In the genomic region with DNA sequence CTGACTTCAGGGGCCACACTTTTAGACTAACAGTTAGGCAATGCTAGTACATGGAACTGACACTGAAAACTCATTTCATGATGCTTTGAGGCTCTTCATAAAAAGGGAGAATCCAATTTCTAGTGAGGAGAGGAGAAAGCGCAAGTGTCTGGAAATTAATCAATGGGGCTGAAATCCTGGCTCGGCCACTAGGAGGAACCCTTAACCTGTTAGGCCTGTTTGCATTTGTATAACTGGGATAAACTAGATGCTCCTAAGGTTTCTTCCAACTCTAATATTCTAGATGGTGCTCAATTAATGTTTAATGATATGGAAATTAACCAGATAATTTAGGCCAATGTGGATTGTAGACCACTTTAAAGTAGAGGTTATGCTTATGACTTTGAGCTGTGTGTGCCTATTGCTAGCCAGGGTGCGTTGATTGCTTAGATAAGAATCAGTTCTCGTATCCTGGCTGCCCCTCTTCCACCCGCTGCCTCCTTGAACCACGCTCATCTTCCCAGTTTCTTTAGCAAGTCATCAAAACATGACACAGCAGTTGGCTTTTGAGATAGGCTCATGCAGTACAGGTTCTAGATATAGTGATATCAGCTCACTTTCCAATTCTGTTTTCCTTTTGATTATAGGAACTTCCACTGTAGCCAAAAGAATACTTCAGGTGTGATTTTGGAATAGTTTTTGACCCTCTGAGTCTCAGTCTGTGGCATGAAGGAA, we compare ENCODE assay signal across 10 cellular contexts. TPM values are rescaled to one million over a fixed set of nuclear protein-coding genes. Genes with fewer than 3 reads are reported as not detected.
DNase-seq lines count a peak whose midpoint lies in the region; ATAC-seq and TF ChIP-seq lines count a peak whose summit lies in the region.
"Had no signal": no experiment of that assay in that cellular context is flagged by ENCODE, and none has a peak within 500 bp of the region (broad histone marks: within the 10 kb centered on the region; RNA-seq: fewer than 3 reads in every experiment).

No MANE protein-coding gene starts in this region.

- in situ Hi-C loops in mammary epithelial cell (cut with MboI; ENCODE audit: low sequenced_read_pairs in 2 of 2): loop anchor here in 1 of 2 donors (25.0 kb wide), 1 partner anchor 1091 kb away; no protein-coding TSS in a partner anchor

- ATAC-seq in HG03521 (IDR thresholded peaks at IDR 0.05; ENCODE audit: unreplicated experiment) (no peak), GM19395 (IDR thresholded peaks at IDR 0.05; ENCODE audit: unreplicated experiment) (no peak)

- no peaks in the 10 kb centered on the region for H3K9me3 ChIP-seq in mammary epithelial cell (replicated peaks; ENCODE audit: insufficient read depth, low read length)
- H3K9me3 ChIP-seq in parathyroid adenoma (ENCODE audit: control insufficient read depth, low read length): no peaks in the 10 kb centered on the region

- WGBS in mammary epithelial cell (ENCODE audit: low coverage, missing lambda C conversion rate): 57% methylated on average over 6 of the region's 6 CpGs

- H2AFZ ChIP-seq in mammary epithelial cell (ENCODE audit: low read depth, low read length): no peak overlapping the region
- no peak overlapping the region for H2AFZ ChIP-seq in parathyroid adenoma

- H3K27ac ChIP-seq in mammary epithelial cell (ENCODE audit: insufficient read depth, low read depth, low read length) (no peak overlapping the region), parathyroid adenoma (no peak overlapping the region)
- H3K27ac ChIP-seq: skin epidermis had no signal

- BruUV-seq in mammary epithelial cell (replicated peaks; lab: Mats Ljungman, UMichigan): no TSS peak

- H3K4me3 ChIP-seq in mammary epithelial cell (replicated peaks in 1 of 3; ENCODE audit: insufficient read depth in 1 of 3, low read depth in 2 of 3, low read length in 3 of 3) (no peak overlapping the region), parathyroid adenoma (ENCODE audit: low read depth, low read length) (no peak overlapping the region)
- H3K4me3 ChIP-seq: skin epidermis had no signal

- H3K27me3 ChIP-seq in mammary epithelial cell (ENCODE audit: insufficient read depth, low read length) (no peaks in the 10 kb centered on the region), parathyroid adenoma (ENCODE audit: control insufficient read depth, insufficient read depth, low read length) (no peaks in the 10 kb centered on the region)

- H3K9ac ChIP-seq in mammary epithelial cell (ENCODE audit: insufficient read depth, low read length) (no peak overlapping the region), parathyroid adenoma (no peak overlapping the region)

- H4K20me1 ChIP-seq in mammary epithelial cell (ENCODE audit: insufficient read depth, low read length): no peaks in the 10 kb centered on the region

- CTCF ChIA-PET in mammary epithelial cell (lab: Charles Lee; ENCODE audit: low non-redundant PET): no interaction called here

- H3K79me2 ChIP-seq in mammary epithelial cell (ENCODE audit: insufficient read depth, low read length): no peaks in the 10 kb centered on the region
- no peaks in the 10 kb centered on the region for H3K79me2 ChIP-seq in parathyroid adenoma

- TF ChIP-seq CTCF in LNCAP (IDR thresholded peaks at IDR 0.05) (peak; percentile 89), mammary epithelial cell (conservative IDR thresholded peaks at IDR 0.05 in 1 of 2, IDR thresholded peaks at IDR 0.05 in 1 of 2; ENCODE audit: extremely low read depth in 1 of 2, insufficient read depth in 1 of 2, low read depth in 1 of 2, low read length in 2 of 2) (peak; percentile 60), parathyroid adenoma (IDR thresholded peaks at IDR 0.05) (peak; percentile 52)

- peak; percentile 2 for DNase-seq in NCI-H2227 treated with DMSO at 0.1 percent for 48 hours (lab: John Stamatoyannopoulos, UW)
- DNase-seq in NCI-H2227 (lab: John Stamatoyannopoulos, UW; ENCODE audit: unreplicated experiment): no peak
- DNase-seq in mammary epithelial cell: no peak
- no peak for DNase-seq in epidermal melanocyte (ENCODE audit: insufficient read length, low spot score)
- DNase-seq: NCI-H2029 treated with DMSO at 0.1 percent for 48 hours had no signal

- intact Hi-C loops in mammary epithelial cell (cut with micrococcal nuclease): loop anchor here (1.0 kb wide), 1 partner anchor 1094 kb away; no protein-coding TSS in a partner anchor

- H3K4me2 ChIP-seq in mammary epithelial cell (ENCODE audit: insufficient read depth, low read depth, low read length): no peak overlapping the region
- H3K4me2 ChIP-seq in parathyroid adenoma (ENCODE audit: low read length): no peak overlapping the region

- no peaks in the 10 kb centered on the region for H3K36me3 ChIP-seq in mammary epithelial cell (ENCODE audit: insufficient read depth, low read length)
- no peaks in the 10 kb centered on the region for H3K36me3 ChIP-seq in parathyroid adenoma (ENCODE audit: control insufficient read depth, insufficient read depth, low read length)

- H3K4me1 ChIP-seq in mammary epithelial cell (ENCODE audit: insufficient read depth, low read length): no peaks in the 10 kb centered on the region
- H3K4me1 ChIP-seq in parathyroid adenoma: no peaks in the 10 kb centered on the region

- dilution Hi-C loops in mammary epithelial cell (cut with HindIII; ENCODE audit: low sequenced_read_pairs): loop anchor here (25.0 kb wide), 1 partner anchor 1091 kb away; no protein-coding TSS in a partner anchor

RNA-seq across cellular contexts. Expression of a gene that starts 16.8 kb away (rescaled TPM):
- 10 to 100 TPM; 25.9 to 40.0 TPM for total RNA-seq in mammary epithelial cell
- polyA plus RNA-seq in mammary epithelial cell: 21.2 TPM
- 16.7 TPM for polyA minus RNA-seq in mammary epithelial cell
